In genomic region chr10:102117391-102118159, GRCh38 we compare ENCODE assay signal across 8 cellular contexts. TPM values are rescaled to one million over a fixed set of nuclear protein-coding genes. Genes with fewer than 3 reads are reported as not detected.
A peak's percentile ranks its signal among the peaks of the same experiment; 100 is the strongest.
DNase-seq lines count a peak whose midpoint lies in the region; ATAC-seq and TF ChIP-seq lines count a peak whose summit lies in the region.

No MANE protein-coding gene starts in this region.

- no peak for ATAC-seq in HG02571 (IDR thresholded peaks at IDR 0.05; ENCODE audit: unreplicated experiment)

- no peaks in the 10 kb centered on the region for H3K27me3 ChIP-seq in kidney epithelial cell (ENCODE audit: control insufficient read depth, insufficient read depth, low read length)

- H3K36me3 ChIP-seq in kidney epithelial cell (ENCODE audit: control insufficient read depth, insufficient read depth, low read length): no peaks in the 10 kb centered on the region

- H3K4me3 ChIP-seq in GM12875 (ENCODE audit: low read depth, low read length) (peak overlapping the region; percentile 14), WI38 (ENCODE audit: low read depth, low read length) (peak overlapping the region; percentile 85), kidney epithelial cell (ENCODE audit: low read depth, low read length) (no peak overlapping the region)

- TF ChIP-seq CTCF in GM12875 (IDR thresholded peaks at IDR 0.05; ENCODE audit: borderline replicate concordance, insufficient read depth, low read depth, low read length) (peak; percentile 6; the same call in 1 of the 2 replicates), WI38 (IDR thresholded peaks at IDR 0.05; ENCODE audit: low read depth, low read length) (0 out of 2 replicates have a peak, but pooled peaks have one; percentile 18), kidney epithelial cell (IDR thresholded peaks at IDR 0.05; ENCODE audit: insufficient read depth, low read length, poor library complexity, severe bottlenecking) (peak; percentile 28)

- peak; percentile 45 for DNase-seq in NCI-H2107 (lab: John Stamatoyannopoulos, UW)
- DNase-seq in cerebellar cortex (ENCODE audit: low spot score): peak; percentile 77
- no peak for DNase-seq in kidney epithelial cell (ENCODE audit: low read depth)
- DNase-seq in stimulated activated CD4-positive, alpha-beta T cell treated with anti-CD3 and anti-CD28 coated beads, Interleukin-12 subunit alpha, Interleukin-12 subunit beta, amount 100 ng/mL, for 4 hours: peak; percentile 51
- DNase-seq in GM19240 (ENCODE audit: insufficient read length, low spot score): no peak

RNA-seq across cellular contexts. Expression of gene LDB1, which starts 2.6 kb away (rescaled TPM):
- 46.8 and 56.0 TPM in 2 replicates for total RNA-seq in kidney epithelial cell

RNA-seq across cellular contexts. Expression of gene PPRC1, which starts 15.3 kb away (rescaled TPM):
- 27.0 and 30.5 TPM in 2 replicates for total RNA-seq in kidney epithelial cell

RNA-seq across cellular contexts. Expression of gene NOLC1, which starts 34.6 kb away (rescaled TPM):
- total RNA-seq in kidney epithelial cell: 92.3 and 97.1 TPM in 2 replicates

RNA-seq across cellular contexts. Expression of gene HPS6, which starts 52.4 kb away (rescaled TPM):
- 31.5 and 33.0 TPM in 2 replicates for total RNA-seq in kidney epithelial cell

Comparison
In these comparisons a context has a peak if more than half of its experiments do, and no peak if none do; other contexts are left out.
1. DNase-seq: peak in NCI-H2107 (single experiment), cerebellar cortex (single experiment) and stimulated activated CD4-positive, alpha-beta T cell treated with anti-CD3 and anti-CD28 coated beads, Interleukin-12 subunit alpha, Interleukin-12 subunit beta, amount 100 ng/mL, for 4 hours (single experiment); none in kidney epithelial cell (single experiment) and GM19240 (single experiment).
2. Peak in every context shown above with its lines, with median percentiles within 50 percentile points of each other: CTCF ChIP-seq.